1 cellular context compared by ENCODE assay signal in the genomic region with DNA sequence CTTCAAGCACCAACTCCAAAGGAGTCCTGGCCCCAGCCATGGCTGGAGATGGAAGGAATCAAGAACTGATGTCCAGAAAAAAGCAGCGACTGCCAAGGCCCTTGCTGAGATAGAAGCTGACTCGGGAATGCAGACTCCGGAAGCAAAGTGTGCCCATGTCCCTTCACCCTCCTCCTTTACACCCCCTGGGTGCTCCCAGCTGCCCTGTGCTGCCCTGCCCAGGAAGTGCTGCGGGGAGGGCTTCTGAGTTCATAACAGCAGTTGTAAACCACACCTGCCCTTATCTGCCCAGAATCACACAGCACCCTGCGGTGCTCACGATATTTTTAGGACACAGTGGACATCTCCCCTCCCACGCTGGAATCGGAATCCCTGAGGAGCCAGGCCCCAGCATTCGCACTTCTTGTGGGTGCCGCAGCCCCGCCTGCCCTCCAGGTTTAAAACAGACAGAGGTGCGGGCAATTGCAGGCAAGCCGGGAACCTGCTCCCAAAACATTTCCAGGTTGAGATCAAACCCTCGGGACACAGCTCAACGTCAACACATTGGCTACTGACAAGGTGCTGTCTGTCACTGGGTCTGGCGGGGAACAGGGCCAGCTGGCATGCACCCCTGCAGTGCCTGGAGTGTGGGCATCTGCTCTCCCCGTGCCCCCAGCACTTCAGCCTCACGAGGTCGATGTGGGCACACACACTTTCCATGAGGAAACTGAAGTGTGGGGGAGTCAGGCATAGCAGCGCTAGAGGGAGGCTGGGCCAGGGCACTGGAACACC.
TF ChIP-seq lines count a peak whose summit lies in the region.

No MANE protein-coding gene starts in this region.

TF ChIP-seq in GM23338, 12 proteins besides CTCF, POLR2A, EP300 and RAD21:
- TF ChIP-seq ZNF331 (CRISPR knock-in tag; IDR thresholded peaks at IDR 0.05; ENCODE audit: low read depth) (no peak), EZH2 (IDR thresholded peaks at IDR 0.05; ENCODE audit: low read depth, unreplicated experiment) (no peak), ZNF114 (CRISPR knock-in tag; IDR thresholded peaks at IDR 0.05) (no peak)
- TF ChIP-seq, protein P1, sequence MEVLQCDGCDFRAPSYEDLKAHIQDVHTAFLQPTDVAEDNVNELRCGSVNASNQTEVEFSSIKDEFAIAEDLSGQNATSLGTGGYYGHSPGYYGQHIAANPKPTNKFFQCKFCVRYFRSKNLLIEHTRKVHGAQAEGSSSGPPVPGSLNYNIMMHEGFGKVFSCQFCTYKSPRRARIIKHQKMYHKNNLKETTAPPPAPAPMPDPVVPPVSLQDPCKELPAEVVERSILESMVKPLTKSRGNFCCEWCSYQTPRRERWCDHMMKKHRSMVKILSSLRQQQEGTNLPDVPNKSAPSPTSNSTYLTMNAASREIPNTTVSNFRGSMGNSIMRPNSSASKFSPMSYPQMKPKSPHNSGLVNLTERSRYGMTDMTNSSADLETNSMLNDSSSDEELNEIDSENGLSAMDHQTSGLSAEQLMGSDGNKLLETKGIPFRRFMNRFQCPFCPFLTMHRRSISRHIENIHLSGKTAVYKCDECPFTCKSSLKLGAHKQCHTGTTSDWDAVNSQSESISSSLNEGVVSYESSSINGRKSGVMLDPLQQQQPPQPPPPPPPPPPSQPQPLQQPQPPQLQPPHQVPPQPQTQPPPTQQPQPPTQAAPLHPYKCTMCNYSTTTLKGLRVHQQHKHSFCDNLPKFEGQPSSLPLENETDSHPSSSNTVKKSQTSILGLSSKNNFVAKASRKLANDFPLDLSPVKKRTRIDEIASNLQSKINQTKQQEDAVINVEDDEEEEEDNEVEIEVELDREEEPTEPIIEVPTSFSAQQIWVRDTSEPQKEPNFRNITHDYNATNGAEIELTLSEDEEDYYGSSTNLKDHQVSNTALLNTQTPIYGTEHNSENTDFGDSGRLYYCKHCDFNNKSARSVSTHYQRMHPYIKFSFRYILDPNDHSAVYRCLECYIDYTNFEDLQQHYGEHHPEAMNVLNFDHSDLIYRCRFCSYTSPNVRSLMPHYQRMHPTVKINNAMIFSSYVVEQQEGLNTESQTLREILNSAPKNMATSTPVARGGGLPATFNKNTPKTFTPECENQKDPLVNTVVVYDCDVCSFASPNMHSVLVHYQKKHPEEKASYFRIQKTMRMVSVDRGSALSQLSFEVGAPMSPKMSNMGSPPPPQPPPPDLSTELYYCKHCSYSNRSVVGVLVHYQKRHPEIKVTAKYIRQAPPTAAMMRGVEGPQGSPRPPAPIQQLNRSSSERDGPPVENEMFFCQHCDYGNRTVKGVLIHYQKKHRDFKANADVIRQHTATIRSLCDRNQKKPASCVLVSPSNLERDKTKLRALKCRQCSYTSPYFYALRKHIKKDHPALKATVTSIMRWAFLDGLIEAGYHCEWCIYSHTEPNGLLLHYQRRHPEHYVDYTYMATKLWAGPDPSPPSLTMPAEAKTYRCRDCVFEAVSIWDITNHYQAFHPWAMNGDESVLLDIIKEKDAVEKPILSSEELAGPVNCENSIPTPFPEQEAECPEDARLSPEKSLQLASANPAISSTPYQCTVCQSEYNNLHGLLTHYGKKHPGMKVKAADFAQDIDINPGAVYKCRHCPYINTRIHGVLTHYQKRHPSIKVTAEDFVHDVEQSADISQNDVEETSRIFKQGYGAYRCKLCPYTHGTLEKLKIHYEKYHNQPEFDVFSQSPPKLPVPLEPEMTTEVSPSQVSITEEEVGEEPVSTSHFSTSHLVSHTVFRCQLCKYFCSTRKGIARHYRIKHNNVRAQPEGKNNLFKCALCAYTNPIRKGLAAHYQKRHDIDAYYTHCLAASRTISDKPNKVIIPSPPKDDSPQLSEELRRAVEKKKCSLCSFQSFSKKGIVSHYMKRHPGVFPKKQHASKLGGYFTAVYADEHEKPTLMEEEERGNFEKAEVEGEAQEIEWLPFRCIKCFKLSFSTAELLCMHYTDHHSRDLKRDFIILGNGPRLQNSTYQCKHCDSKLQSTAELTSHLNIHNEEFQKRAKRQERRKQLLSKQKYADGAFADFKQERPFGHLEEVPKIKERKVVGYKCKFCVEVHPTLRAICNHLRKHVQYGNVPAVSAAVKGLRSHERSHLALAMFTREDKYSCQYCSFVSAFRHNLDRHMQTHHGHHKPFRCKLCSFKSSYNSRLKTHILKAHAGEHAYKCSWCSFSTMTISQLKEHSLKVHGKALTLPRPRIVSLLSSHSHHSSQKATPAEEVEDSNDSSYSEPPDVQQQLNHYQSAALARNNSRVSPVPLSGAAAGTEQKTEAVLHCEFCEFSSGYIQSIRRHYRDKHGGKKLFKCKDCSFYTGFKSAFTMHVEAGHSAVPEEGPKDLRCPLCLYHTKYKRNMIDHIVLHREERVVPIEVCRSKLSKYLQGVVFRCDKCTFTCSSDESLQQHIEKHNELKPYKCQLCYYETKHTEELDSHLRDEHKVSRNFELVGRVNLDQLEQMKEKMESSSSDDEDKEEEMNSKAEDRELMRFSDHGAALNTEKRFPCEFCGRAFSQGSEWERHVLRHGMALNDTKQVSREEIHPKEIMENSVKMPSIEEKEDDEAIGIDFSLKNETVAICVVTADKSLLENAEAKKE (CRISPR knock-in tag; IDR thresholded peaks at IDR 0.05), result no peak
